37 cellular contexts compared by ENCODE assay signal in the genomic region with DNA sequence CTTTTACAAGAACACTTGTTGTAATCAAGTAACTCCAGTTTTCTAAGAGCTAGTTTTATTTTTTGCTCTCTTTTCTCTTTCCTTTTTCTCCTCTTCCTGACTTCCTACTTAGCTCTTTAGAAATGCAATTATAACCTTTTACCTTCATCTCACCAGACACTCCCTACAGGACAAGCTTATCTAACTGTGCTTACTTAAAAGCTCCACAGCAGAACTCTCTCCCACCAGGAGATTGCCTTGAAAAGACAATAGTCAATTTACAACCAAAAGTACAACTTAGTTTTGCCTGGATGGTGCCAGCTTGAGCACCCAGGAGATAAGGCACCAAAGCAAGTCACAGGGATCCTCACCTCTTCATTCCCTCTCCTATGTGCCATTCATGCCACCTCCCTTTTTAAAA.
"Had no signal": no experiment of that assay in that cellular context is flagged by ENCODE, and none has a peak within 500 bp of the region (broad histone marks: within the 10 kb centered on the region; RNA-seq: fewer than 3 reads in every experiment).

No MANE protein-coding gene starts in this region.

- H3K4me1 ChIP-seq: adrenal gland, body of pancreas, esophagus muscularis mucosa, foreskin keratinocyte, gastrocnemius medialis had no signal

- H3K27me3 ChIP-seq: adrenal gland, body of pancreas, cardiac muscle cell, esophagus muscularis mucosa, foreskin keratinocyte, gastrocnemius medialis had no signal

- ATAC-seq: activated CD4-positive, alpha-beta T cell treated with anti-CD3 and anti-CD28 coated beads for 36 hours; activated CD8-positive, alpha-beta memory T cell treated with anti-CD3 and anti-CD28 coated beads, Interleukin-2, amount 10 ng/mL, durations not matched to agents 7 days and 5 days; activated CD8-positive, alpha-beta T cell treated with anti-CD3 and anti-CD28 coated beads, Interleukin-2, amount 10 ng/mL, durations not matched to agents 7 days and 5 days; activated naive CD8-positive, alpha-beta T cell treated with anti-CD3 and anti-CD28 coated beads, Interleukin-2, amount 50 U/mL, for 24 hours; body of pancreas; foreskin keratinocyte; gastrocnemius medialis; T-helper 17 cell had no signal

- H3K4me1 Mint-ChIP-seq: activated CD8-positive, alpha-beta memory T cell treated with anti-CD3 and anti-CD28 coated beads, Interleukin-2, amount 10 ng/mL, durations not matched to agents 7 days and 5 days; T-helper 17 cell had no signal

- H3K9me3 Mint-ChIP-seq: activated CD4-positive, alpha-beta memory T cell treated with anti-CD3 and anti-CD28 coated beads for 36 hours; activated naive CD8-positive, alpha-beta T cell treated with anti-CD3 and anti-CD28 coated beads for 36 hours; T-helper 2 cell treated with Interferon-gamma antibody and Interleukin-4, amounts not matched to agents 5 μg/mL and 100 μg/mL, for 36 hours had no signal

- H3K36me3 ChIP-seq: adrenal gland, cardiac muscle cell, esophagus muscularis mucosa, gastrocnemius medialis, WERI-Rb-1 had no signal

- H3K9me3 ChIP-seq: adrenal gland, body of pancreas, esophagus muscularis mucosa, gastrocnemius medialis had no signal

- H3K27ac Mint-ChIP-seq: activated CD4-positive, alpha-beta memory T cell treated with anti-CD3 and anti-CD28 coated beads for 36 hours; activated CD4-positive, alpha-beta T cell treated with anti-CD3 and anti-CD28 coated beads for 36 hours; activated CD4-positive, alpha-beta T cell treated with anti-CD3 and anti-CD28 coated beads, Interleukin-2, amount 10 ng/mL, durations not matched to agents 24 days and 14 days; activated CD8-positive, alpha-beta memory T cell treated with anti-CD3 and anti-CD28 coated beads, Interleukin-2, amount 10 ng/mL, durations not matched to agents 7 days and 5 days; activated CD8-positive, alpha-beta T cell treated with anti-CD3 and anti-CD28 coated beads, Interleukin-2, amount 10 ng/mL, durations not matched to agents 7 days and 5 days; activated naive CD8-positive, alpha-beta T cell treated with anti-CD3 and anti-CD28 coated beads for 36 hours; activated naive CD8-positive, alpha-beta T cell treated with anti-CD3 and anti-CD28 coated beads, Interleukin-2, amount 50 U/mL, for 24 hours; activated T-helper 1 cell treated with anti-CD3 and anti-CD28 coated beads, Interleukin-12 subunit alpha, Interleukin-12 subunit beta, Interleukin-2, Interleukin-4 antibody, amounts not matched to agents 30 ng/mL and 10 ng/mL and 1 ng/mL, durations not matched to agents 14 hours and 24 hours and 36 hours; dendritic cell treated with granulocyte-macrophage colony-stimulating factor and Interleukin-4, amounts not matched to agents 40 ng/mL and 50 ng/mL, for 4 days; T-helper 17 cell; T-helper 2 cell treated with Interferon-gamma antibody and Interleukin-4, amounts not matched to agents 5 μg/mL and 100 μg/mL, for 36 hours had no signal

- DNase-seq: activated CD4-positive, alpha-beta memory T cell treated with anti-CD3 and anti-CD28 coated beads for 36 hours; activated CD4-positive, alpha-beta T cell treated with anti-CD3 and anti-CD28 coated beads for 36 hours; activated CD4-positive, alpha-beta T cell treated with anti-CD3 and anti-CD28 coated beads, Interleukin-2, amount 10 ng/mL, durations not matched to agents 24 days and 14 days; activated CD4-positive, CD25-positive, alpha-beta regulatory T cell; activated CD4-positive, CD25-positive, alpha-beta regulatory T cell treated with anti-CD3 and anti-CD28 coated beads, Interleukin-2, amount 50 U/mL, for 72 hours; activated CD8-positive, alpha-beta memory T cell treated with anti-CD3 and anti-CD28 coated beads, Interleukin-2, amount 10 ng/mL, durations not matched to agents 7 days and 5 days; activated CD8-positive, alpha-beta memory T cell treated with anti-CD3 and anti-CD28 coated beads, Interleukin-2, amount 50 U/mL, for 4 hours; activated CD8-positive, alpha-beta T cell treated with anti-CD3 and anti-CD28 coated beads, Interleukin-2, amount 10 ng/mL, durations not matched to agents 7 days and 5 days; activated gamma-delta T cell; activated naive CD4-positive, alpha-beta T cell; activated naive CD4-positive, alpha-beta T cell treated with anti-CD3 and anti-CD28 coated beads, Interleukin-2, amount 50 U/mL, for 16 hours; activated naive CD8-positive, alpha-beta T cell treated with anti-CD3 and anti-CD28 coated beads for 36 hours; activated naive CD8-positive, alpha-beta T cell treated with anti-CD3 and anti-CD28 coated beads, Interleukin-2, amount 50 U/mL, for 24 hours; activated T-cell treated with anti-CD3 and anti-CD28 coated beads, Interleukin-2, amount 50 U/mL, for 1 hour; activated T-cell treated with anti-CD3 and anti-CD28 coated beads, Interleukin-2, amount 50 U/mL, for 48 hours; adrenal gland; amygdala; aorta; body of pancreas; central memory CD4-positive, alpha-beta T cell; cerebellar nuclear complex; dorsolateral prefrontal cortex; effector memory CD4-positive, alpha-beta T cell; erythroblast; foreskin keratinocyte; gastrocnemius medialis; glutamatergic neuron; T-helper 1 cell; T-helper 17 cell; T1000; WERI-Rb-1 had no signal

- H3K27ac ChIP-seq: adrenal gland, body of pancreas, cardiac muscle cell, coronary artery, dorsolateral prefrontal cortex, esophagus muscularis mucosa, foreskin keratinocyte, gastrocnemius medialis, WERI-Rb-1 had no signal

- H3K27me3 Mint-ChIP-seq: activated CD4-positive, alpha-beta memory T cell treated with anti-CD3 and anti-CD28 coated beads for 36 hours; activated CD4-positive, alpha-beta T cell treated with anti-CD3 and anti-CD28 coated beads for 36 hours; activated CD4-positive, alpha-beta T cell treated with anti-CD3 and anti-CD28 coated beads, Interleukin-2, amount 10 ng/mL, durations not matched to agents 24 days and 14 days; activated CD8-positive, alpha-beta memory T cell treated with anti-CD3 and anti-CD28 coated beads, Interleukin-2, amount 10 ng/mL, durations not matched to agents 7 days and 5 days; activated naive CD8-positive, alpha-beta T cell treated with anti-CD3 and anti-CD28 coated beads, Interleukin-2, amount 50 U/mL, for 24 hours; dendritic cell treated with granulocyte-macrophage colony-stimulating factor and Interleukin-4, amounts not matched to agents 40 ng/mL and 50 ng/mL, for 4 days; T-helper 17 cell had no signal

- H3K36me3 Mint-ChIP-seq: activated CD4-positive, alpha-beta memory T cell treated with anti-CD3 and anti-CD28 coated beads for 36 hours; activated CD8-positive, alpha-beta memory T cell treated with anti-CD3 and anti-CD28 coated beads, Interleukin-2, amount 10 ng/mL, durations not matched to agents 7 days and 5 days; activated naive CD8-positive, alpha-beta T cell treated with anti-CD3 and anti-CD28 coated beads for 36 hours had no signal

- H3K4me3 ChIP-seq: adrenal gland, body of pancreas, cardiac muscle cell, coronary artery, dorsolateral prefrontal cortex, esophagus muscularis mucosa, gastrocnemius medialis had no signal

- H3K4me3 Mint-ChIP-seq: activated CD4-positive, alpha-beta memory T cell treated with anti-CD3 and anti-CD28 coated beads for 36 hours; activated CD4-positive, alpha-beta T cell treated with anti-CD3 and anti-CD28 coated beads for 36 hours; activated CD4-positive, alpha-beta T cell treated with anti-CD3 and anti-CD28 coated beads, Interleukin-2, amount 10 ng/mL, durations not matched to agents 24 days and 14 days; activated CD8-positive, alpha-beta memory T cell treated with anti-CD3 and anti-CD28 coated beads, Interleukin-2, amount 10 ng/mL, durations not matched to agents 7 days and 5 days; activated CD8-positive, alpha-beta T cell treated with anti-CD3 and anti-CD28 coated beads, Interleukin-2, amount 10 ng/mL, durations not matched to agents 7 days and 5 days; activated naive CD8-positive, alpha-beta T cell treated with anti-CD3 and anti-CD28 coated beads for 36 hours; activated naive CD8-positive, alpha-beta T cell treated with anti-CD3 and anti-CD28 coated beads, Interleukin-2, amount 50 U/mL, for 24 hours; activated T-helper 1 cell treated with anti-CD3 and anti-CD28 coated beads, Interleukin-12 subunit alpha, Interleukin-12 subunit beta, Interleukin-2, Interleukin-4 antibody, amounts not matched to agents 30 ng/mL and 10 ng/mL and 1 ng/mL, durations not matched to agents 14 hours and 24 hours and 36 hours; dendritic cell treated with granulocyte-macrophage colony-stimulating factor and Interleukin-4, amounts not matched to agents 40 ng/mL and 50 ng/mL, for 4 days; T-helper 17 cell; T-helper 2 cell treated with Interferon-gamma antibody and Interleukin-4, amounts not matched to agents 5 μg/mL and 100 μg/mL, for 36 hours had no signal
